19 cellular contexts compared by ENCODE assay signal in the genomic region with DNA sequence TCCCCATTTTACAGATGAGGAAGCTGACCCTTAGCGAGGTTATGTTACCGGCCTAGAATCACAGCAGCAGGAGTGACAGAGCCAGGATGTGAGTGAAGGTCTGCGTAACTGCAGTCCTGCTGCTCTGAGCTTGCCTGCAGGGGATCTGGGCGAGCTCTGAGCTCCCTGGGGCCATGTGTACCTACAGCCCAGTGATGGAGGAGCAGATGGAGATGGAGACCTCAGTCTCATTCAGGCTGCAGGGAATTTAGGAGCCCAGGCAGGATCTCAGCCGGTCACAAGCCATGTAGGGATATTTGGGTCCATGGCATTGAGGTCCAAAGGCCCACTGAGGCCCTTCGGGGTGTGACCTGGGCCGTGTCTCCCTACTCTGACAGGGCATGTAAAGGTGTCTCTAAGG.
A peak's percentile ranks its signal among the peaks of the same experiment; 100 is the strongest.
DNase-seq lines count a peak whose midpoint lies in the region; ATAC-seq and TF ChIP-seq lines count a peak whose summit lies in the region.
"Had no signal": no experiment of that assay in that cellular context is flagged by ENCODE, and none has a peak within 500 bp of the region (broad histone marks: within the 10 kb centered on the region; RNA-seq: fewer than 3 reads in every experiment).

No MANE protein-coding gene starts in this region.

- TF ChIP-seq EP300 in stomach (IDR thresholded peaks at IDR 0.05), result no peak

- H3K27ac ChIP-seq in stomach, result no peak overlapping the region
- H3K27ac ChIP-seq: A549; BLaER1 treated with 17β-estradiol and CSF1 and Interleukin-3, amounts not matched to agents 10 nM and 100 nM; HL-60 had no signal

- 82 to 89% (median 84%) methylated on average over 6 to 7 of the region's 7 CpGs for WGBS in stomach, 5 donors

- intact Hi-C loops in stomach (cut with DNase I; ENCODE audit: low total_unique reads), result no loop called here

- TF ChIP-seq POLR2A in stomach (IDR thresholded peaks at IDR 0.05), result no peak

- H3K36me3 ChIP-seq in H7 (replicated peaks; ENCODE audit: control insufficient read depth, insufficient read depth, low read length), result no peaks in the 10 kb centered on the region; the same call in 1 of the 2 replicates
- peaks cover 24% of the 10 kb centered on the region for H3K36me3 ChIP-seq in iPS-15b (ENCODE audit: control insufficient read depth, insufficient read depth, low read length)
- no peaks in the 10 kb centered on the region for H3K36me3 ChIP-seq in stomach
- H3K36me3 ChIP-seq: BLaER1 treated with 17β-estradiol and CSF1 and Interleukin-3, amounts not matched to agents 10 nM and 100 nM had no signal

- ATAC-seq in GM18511 (IDR thresholded peaks at IDR 0.05; ENCODE audit: unreplicated experiment), result no peak
- ATAC-seq in HG02840 (IDR thresholded peaks at IDR 0.05; ENCODE audit: low FRiP score, unreplicated experiment), result no peak
- ATAC-seq: A549, PC-3 had no signal

- DNase-seq in activated CD8-positive, alpha-beta memory T cell treated with anti-CD3 and anti-CD28 coated beads for 24 hours, result peak; percentile 30
- no peak for DNase-seq in activated CD8-positive, alpha-beta memory T cell treated with anti-CD3 and anti-CD28 coated beads, Interleukin-2, amount 50 U/mL, for 4 hours
- DNase-seq in H7, result peak; percentile 28
- peak; percentile 1 for DNase-seq in stomach
- no peak for DNase-seq in GF-D8 (lab: John Stamatoyannopoulos, UW)
- DNase-seq: EL, H9, NCI-H1436, NCI-H2029, NCI-H2171, NCI-H446 treated with DMSO at 0.1 percent for 48 hours, NCI-H748 treated with DMSO at 0.1 percent for 48 hours, PC-3 had no signal

- H3K9ac ChIP-seq in iPS-15b (ENCODE audit: low read depth, low read length), result peak overlapping the region; percentile 37
- H3K9ac ChIP-seq: BLaER1 treated with 17β-estradiol and CSF1 and Interleukin-3, amounts not matched to agents 10 nM and 100 nM had no signal

- no peaks in the 10 kb centered on the region for H3K27me3 ChIP-seq in H7 (ENCODE audit: control insufficient read depth, insufficient read depth, low read length)
- no peaks in the 10 kb centered on the region for H3K27me3 ChIP-seq in iPS-15b (ENCODE audit: control insufficient read depth, insufficient read depth, low read length)
- peaks cover 0 to 55% (median 7%) of the 10 kb centered on the region in 3 donors for H3K27me3 ChIP-seq in stomach
- H3K27me3 ChIP-seq: BLaER1 treated with 17β-estradiol and CSF1 and Interleukin-3, amounts not matched to agents 10 nM and 100 nM had no signal

- H3K4me3 ChIP-seq in H7 (ENCODE audit: insufficient read depth, low read depth, low read length), result no peak overlapping the region
- H3K4me3 ChIP-seq in iPS-15b (ENCODE audit: low read depth, low read length), result no peak overlapping the region
- H3K4me3 ChIP-seq in stomach, result no peak overlapping the region
- H3K4me3 ChIP-seq: A549; BLaER1 treated with 17β-estradiol and CSF1 and Interleukin-3, amounts not matched to agents 10 nM and 100 nM had no signal

- no peaks in the 10 kb centered on the region for H3K9me3 ChIP-seq in iPS-15b (ENCODE audit: control insufficient read depth, insufficient read depth, low read length)
- no peaks in the 10 kb centered on the region for H3K9me3 ChIP-seq in stomach
- H3K9me3 ChIP-seq: A549; BLaER1 treated with 17β-estradiol and CSF1 and Interleukin-3, amounts not matched to agents 10 nM and 100 nM had no signal

- H3K4me1 ChIP-seq in iPS-15b (ENCODE audit: control insufficient read depth, insufficient read depth, low read length) (no peaks in the 10 kb centered on the region), stomach (no peaks in the 10 kb centered on the region)
- H3K4me1 ChIP-seq: A549 had no signal

- TF ChIP-seq CTCF in stomach (IDR thresholded peaks at IDR 0.05), result no peak

Comparison
In these comparisons a context has a peak if more than half of its experiments do, and no peak if none do; other contexts are left out.
1. DNase-seq: peak in activated CD8-positive, alpha-beta memory T cell treated with anti-CD3 and anti-CD28 coated beads for 24 hours (single experiment), H7 (single experiment) and stomach (single experiment); none in activated CD8-positive, alpha-beta memory T cell treated with anti-CD3 and anti-CD28 coated beads, Interleukin-2, amount 50 U/mL, for 4 hours (single experiment) and GF-D8 (single experiment).